ENCODE assay signal across 13 cellular contexts in genomic region chr13:112072531-112073244, GRCh38. TPM values are rescaled to one million over a fixed set of nuclear protein-coding genes. Genes with fewer than 3 reads are reported as not detected.
DNase-seq lines count a peak whose midpoint lies in the region; ATAC-seq and TF ChIP-seq lines count a peak whose summit lies in the region.
"Had no signal": no experiment of that assay in that cellular context is flagged by ENCODE, and none has a peak within 500 bp of the region (broad histone marks: within the 10 kb centered on the region; RNA-seq: fewer than 3 reads in every experiment).

No MANE protein-coding gene starts in this region.

- H3K27ac ChIP-seq in A673 (ENCODE audit: low read depth, low read length, poor library complexity, severe bottlenecking) (peak overlapping the region; percentile 93), HUES64 (ENCODE audit: low read depth, low read length) (peak overlapping the region; percentile 66; the same call in 1 of the 2 replicates), angular gyrus (ENCODE audit: low read depth, low read length) (peak overlapping the region; percentile 26), tibial artery (no peak overlapping the region)
- H3K27ac ChIP-seq: PC-9 had no signal

- no TSS peak for BruUV-seq in A673 (replicated peaks; lab: Mats Ljungman, UMichigan)

- ATAC-seq in GM18909 (IDR thresholded peaks at IDR 0.05; ENCODE audit: poor library complexity, unreplicated experiment) = no peak
- ATAC-seq in omental fat pad (ENCODE audit: low FRiP score) = no peak

- CTCF ChIA-PET in A673 (lab: Charles Lee) = no interaction called here

- POLR2A ChIA-PET in A673 (lab: Charles Lee; ENCODE audit: low non-redundant PET) = no interaction called here

- DNase-seq in A673 (ENCODE audit: low spot score) = peak; percentile 86
- peak; percentile 86 for DNase-seq in left kidney (ENCODE audit: low read depth, low spot score)
- DNase-seq in dermis blood vessel endothelial cell = no peak
- no peak for DNase-seq in tibial artery
- DNase-seq in omental fat pad (ENCODE audit: low spot score) = no peak
- DNase-seq: activated effector memory CD4-positive, alpha-beta T cell treated with anti-CD3 and anti-CD28 coated beads, Interleukin-2, amount 50 U/mL, for 16 hours; CD4-positive, CD25-positive, alpha-beta regulatory T cell; PC-9; stimulated activated naive CD4-positive, alpha-beta T cell had no signal

- under 1% methylated on average over 77 of the region's 77 CpGs for WGBS in HUES64

- intact Hi-C loops in A673 (cut with micrococcal nuclease; ENCODE audit: unreplicated experiment) = loop anchor here (2.0 kb wide), 1 partner anchor 18 kb away; no protein-coding TSS in a partner anchor
- intact Hi-C loops in tibial artery (cut with DNase I; ENCODE audit: low total_unique reads) = no loop called here

- H3K9ac ChIP-seq in HUES64 (ENCODE audit: low read depth, low read length) = no peak overlapping the region

- H3K36me3 ChIP-seq in A673 (ENCODE audit: insufficient read depth, low read length, poor library complexity, severe bottlenecking) (peaks cover 27% of the 10 kb centered on the region), HUES64 (ENCODE audit: insufficient read depth, low read length) (no peaks in the 10 kb centered on the region), tibial artery (no peaks in the 10 kb centered on the region)

- TF ChIP-seq CTCF in A673 (conservative IDR thresholded peaks at IDR 0.05; ENCODE audit: low read depth, low read length) = no peak
- TF ChIP-seq CTCF in tibial artery (IDR thresholded peaks at IDR 0.05) = no peak
- no peak for TF ChIP-seq CTCF in omental fat pad (IDR thresholded peaks at IDR 0.05)

- H3K4me3 ChIP-seq in A673 (ENCODE audit: low read depth, low read length, poor library complexity, severe bottlenecking) (peak overlapping the region; percentile 63), HUES64 (ENCODE audit: low read length) (peak overlapping the region; percentile 50), tibial artery (peak overlapping the region in 1 of 2 donors; percentile 19)
- H3K4me3 ChIP-seq: PC-9 had no signal

- no peaks in the 10 kb centered on the region for H3K9me3 ChIP-seq in A673 (ENCODE audit: low read depth, low read length, poor library complexity, severe bottlenecking)
- H3K9me3 ChIP-seq in HUES64 (ENCODE audit: insufficient read depth, low read depth, low read length) = no peaks in the 10 kb centered on the region
- no peaks in the 10 kb centered on the region for H3K9me3 ChIP-seq in tibial artery

- H3K4me1 ChIP-seq in A673 (ENCODE audit: insufficient read depth, low read length, poor library complexity, severe bottlenecking) = peaks cover 4% of the 10 kb centered on the region
- H3K4me1 ChIP-seq in HUES64 (ENCODE audit: insufficient read depth, low read length) = peaks cover 15% of the 10 kb centered on the region
- peaks cover 0 to 27% (median 20%) of the 10 kb centered on the region in 4 donors for H3K4me1 ChIP-seq in tibial artery

- H3K27me3 ChIP-seq in A673 (replicated peaks; ENCODE audit: insufficient read depth, low read depth, low read length, poor library complexity) (peaks cover 65% of the 10 kb centered on the region), HUES64 (ENCODE audit: insufficient read depth, low read length) (peaks cover 85% of the 10 kb centered on the region), tibial artery (peaks cover 0 to 83% of the 10 kb centered on the region in 2 donors)

RNA-seq across cellular contexts. Expression of gene SOX1, which starts 5.7 kb away (rescaled TPM):
- 47.7 and 56.6 TPM in 2 replicates for total RNA-seq in A673 (2021)
- 6.5 TPM for polyA plus RNA-seq in HUES64 (2013, experiment 1 of 2)
- polyA plus RNA-seq in HUES64 (2013, experiment 2 of 2) = 11.5 TPM
- not detected in 2 replicates for total RNA-seq in dermis blood vessel endothelial cell
- not detected for total RNA-seq in omental fat pad
- total RNA-seq: CD4-positive, CD25-positive, alpha-beta regulatory T cell; PC-9; skeletal muscle tissue had no signal
- polyA plus RNA-seq: CD4-positive, CD25-positive, alpha-beta regulatory T cell had no signal

Comparison
In these comparisons a context has a peak if more than half of its experiments do, and no peak if none do; other contexts are left out.
1. DNase-seq: peak in A673 (single experiment) and left kidney (single experiment); none in dermis blood vessel endothelial cell (single experiment), tibial artery (0 of 2) and omental fat pad (single experiment).
2. H3K27ac ChIP-seq: peak in A673 (single experiment), HUES64 (single experiment) and angular gyrus (single experiment); none in tibial artery (0 of 2).
3. RNA of gene SOX1, which starts 5.7 kb away (total RNA-seq): 47.7 to 56.6 TPM in A673; not detected in dermis blood vessel endothelial cell and not detected in omental fat pad; every median in the first group is over 10 times any median in the second.